Comparison of ENCODE assay signal across 8 cellular contexts in the genomic region with DNA sequence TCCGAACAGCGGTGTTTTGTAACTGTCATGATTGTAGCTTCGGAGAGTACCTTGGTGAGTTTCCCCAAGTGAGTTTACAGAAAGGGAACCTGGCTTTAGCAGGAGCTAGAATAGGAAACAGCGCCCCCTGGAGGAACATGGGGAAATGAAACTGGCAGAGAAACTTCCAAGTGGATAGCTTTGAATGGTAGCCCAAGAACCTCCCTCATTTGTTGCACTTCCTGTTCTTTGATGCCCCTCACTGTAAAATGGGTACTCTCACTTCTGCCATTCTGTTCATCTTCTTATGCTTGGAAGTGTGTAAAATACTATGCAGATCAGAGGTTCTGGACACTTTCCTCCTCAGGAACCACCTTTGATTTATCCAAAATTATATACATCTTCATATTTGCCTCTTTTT. TPM values are rescaled to one million over a fixed set of nuclear protein-coding genes. Genes with fewer than 3 reads are reported as not detected.
DNase-seq lines count a peak whose midpoint lies in the region; ATAC-seq, FAIRE-seq and TF ChIP-seq lines count a peak whose summit lies in the region.

No MANE protein-coding gene starts in this region.

- H3K36me3 Mint-ChIP-seq in neural crest cell (ENCODE audit: low read depth) = no peaks in the 10 kb centered on the region

- H3K4me1 Mint-ChIP-seq in neural crest cell = peaks cover 5% of the 10 kb centered on the region
- no peaks in the 10 kb centered on the region for H3K4me1 Mint-ChIP-seq in stimulated activated naive CD8-positive, alpha-beta T cell treated with anti-CD3 and anti-CD28 coated beads, Interleukin-15, amount 100 ng/mL, for 72 hours

- H3K9me3 Mint-ChIP-seq in neural crest cell = no peaks in the 10 kb centered on the region
- no peaks in the 10 kb centered on the region for H3K9me3 Mint-ChIP-seq in stimulated activated naive CD8-positive, alpha-beta T cell treated with anti-CD3 and anti-CD28 coated beads, Interleukin-15, amount 100 ng/mL, for 72 hours

- DNase-seq in AG08396 (ENCODE audit: low spot score) (peak; percentile 58), HTR-8/SVneo (ENCODE audit: insufficient read length, low spot score) (peak; percentile 69), OCI-M1 (lab: John Stamatoyannopoulos, UW) (peak; percentile 89), activated T-cell treated with anti-CD3 and anti-CD28 coated beads for 1 hour (ENCODE audit: low read depth) (peak; percentile 68), fibroblast of gingiva (ENCODE audit: low read depth) (peak; percentile 43), neural crest cell (ENCODE audit: low read depth, low spot score) (peak; percentile 89)
- DNase-seq in stimulated activated naive CD8-positive, alpha-beta T cell treated with anti-CD3 and anti-CD28 coated beads, Interleukin-15, amount 100 ng/mL, for 72 hours = peak; percentile 59 to 65

- ATAC-seq in GM18858 (IDR thresholded peaks at IDR 0.05; ENCODE audit: unreplicated experiment) = peak; percentile 72
- ATAC-seq in stimulated activated naive CD8-positive, alpha-beta T cell treated with anti-CD3 and anti-CD28 coated beads, Interleukin-15, amount 100 ng/mL, for 72 hours = peak; percentile 60

- no peak overlapping the region for H3K4me3 Mint-ChIP-seq in neural crest cell
- H3K4me3 Mint-ChIP-seq in stimulated activated naive CD8-positive, alpha-beta T cell treated with anti-CD3 and anti-CD28 coated beads, Interleukin-15, amount 100 ng/mL, for 72 hours = no peak overlapping the region

- no peak overlapping the region for H3K27ac Mint-ChIP-seq in neural crest cell (ENCODE audit: unreplicated experiment)
- no peak overlapping the region for H3K27ac Mint-ChIP-seq in stimulated activated naive CD8-positive, alpha-beta T cell treated with anti-CD3 and anti-CD28 coated beads, Interleukin-15, amount 100 ng/mL, for 72 hours

- peak; percentile 91 for TF ChIP-seq CTCF in neural crest cell (conservative IDR thresholded peaks at IDR 0.05)

- FAIRE-seq in HTR-8/SVneo (lab: Jason Lieb, UNC) = no peak

- no peaks in the 10 kb centered on the region for H3K27me3 Mint-ChIP-seq in neural crest cell (ENCODE audit: low read depth)
- H3K27me3 Mint-ChIP-seq in stimulated activated naive CD8-positive, alpha-beta T cell treated with anti-CD3 and anti-CD28 coated beads, Interleukin-15, amount 100 ng/mL, for 72 hours = no peaks in the 10 kb centered on the region

RNA-seq across cellular contexts. Expression of a gene that starts 36.2 kb away (rescaled TPM):
- total RNA-seq in neural crest cell = 33.0 and 33.2 TPM in 2 replicates

RNA-seq across cellular contexts. Expression of a gene that starts 58.9 kb away (rescaled TPM):
- total RNA-seq in neural crest cell = 5.0 and 5.2 TPM in 2 replicates

Comparison
In these comparisons a context has a peak if more than half of its experiments do, and no peak if none do; other contexts are left out.
1. Peak in every context shown above with its lines: DNase-seq and ATAC-seq.